In genomic region chr2:239966848-239967136, GRCh38 we compare ENCODE assay signal across 13 cellular contexts.
"Had no signal": no experiment of that assay in that cellular context is flagged by ENCODE, and none has a peak within 500 bp of the region (broad histone marks: within the 10 kb centered on the region; RNA-seq: fewer than 3 reads in every experiment).

No MANE protein-coding gene starts in this region.

- H3K27me3 Mint-ChIP-seq: progenitor cell of endocrine pancreas had no signal

- H3K27ac ChIP-seq: gastrocnemius medialis, lower lobe of right lung, transverse colon had no signal

- DNase-seq: activated naive CD4-positive, alpha-beta T cell treated with anti-CD3 and anti-CD28 coated beads, Interleukin-2, amount 50 U/mL, for 16 hours; effector memory CD4-positive, alpha-beta T cell; kidney; lower lobe of right lung; natural killer cell; nucleus accumbens; stimulated activated CD4-positive, alpha-beta T cell treated with anti-CD3 and anti-CD28 coated beads, Interleukin-4, amount 100 ng/mL, for 24 hours; transverse colon had no signal

- H3K4me1 ChIP-seq: adrenal gland, gastrocnemius medialis, lower lobe of right lung, transverse colon had no signal

- H3K27ac Mint-ChIP-seq: natural killer cell, progenitor cell of endocrine pancreas had no signal

- H3K4me3 ChIP-seq: adrenal gland, gastrocnemius medialis, lower lobe of right lung, transverse colon had no signal

- H3K4me3 Mint-ChIP-seq: brain, natural killer cell had no signal

- H3K27me3 ChIP-seq: adrenal gland, gastrocnemius medialis, transverse colon had no signal

- ATAC-seq: activated CD4-positive, CD25-positive, alpha-beta regulatory T cell treated with anti-CD3 and anti-CD28 coated beads, Interleukin-2, amount 50 U/mL, for 24 hours; gastrocnemius medialis; lower lobe of right lung; natural killer cell had no signal
